ENCODE assay signal across 22 cellular contexts in the genomic region with DNA sequence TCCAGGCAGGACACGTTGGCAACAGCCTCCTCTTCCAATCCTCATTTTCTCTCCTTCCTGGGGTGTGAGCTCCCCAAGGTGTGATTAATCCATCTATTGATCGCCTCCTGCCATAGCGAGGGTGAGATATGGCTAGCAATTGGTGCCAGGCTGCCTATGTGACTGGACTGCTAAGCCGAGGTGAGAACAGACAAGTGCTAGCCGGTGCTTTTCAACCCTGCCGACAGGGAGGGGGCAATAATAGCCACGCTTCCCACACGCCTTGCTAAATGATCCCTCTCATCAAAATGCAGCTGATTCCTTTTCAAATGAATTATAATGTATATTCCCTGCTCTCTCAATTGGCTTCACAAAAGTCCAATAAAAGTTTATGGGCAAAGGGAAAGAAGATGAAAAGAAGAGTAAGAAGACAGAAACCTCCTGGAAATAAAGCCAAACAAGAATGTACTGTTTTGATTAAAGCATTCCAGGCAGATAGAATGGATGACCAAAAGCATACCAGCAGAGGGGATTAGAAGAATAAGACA.
"Had no signal": no experiment of that assay in that cellular context is flagged by ENCODE, and none has a peak within 500 bp of the region (broad histone marks: within the 10 kb centered on the region; RNA-seq: fewer than 3 reads in every experiment).

No MANE protein-coding gene starts in this region.

- H3K27me3 Mint-ChIP-seq: memory B cell; naive thymus-derived CD8-positive, alpha-beta T cell; stimulated activated naive CD8-positive, alpha-beta T cell treated with anti-CD3 and anti-CD28 coated beads, Interleukin-15, Interleukin-2, amounts not matched to agents 100 ng/mL and 50 ng/mL, for 24 hours had no signal

- H3K27me3 ChIP-seq: heart left ventricle, right lobe of liver, tibial nerve, upper lobe of left lung had no signal

- H3K4me1 ChIP-seq: pancreas, tibial nerve, upper lobe of left lung had no signal

- DNase-seq: dorsolateral prefrontal cortex; effector CD4-positive, alpha-beta T cell; heart left ventricle; kidney; naive thymus-derived CD8-positive, alpha-beta T cell; nephron progenitor cell; pancreas; right lobe of liver; small intestine; stimulated activated CD4-positive, alpha-beta T cell treated with anti-CD3 and anti-CD28 coated beads, Interleukin-15, amount 100 ng/mL, for 24 hours; stimulated activated CD4-positive, alpha-beta T cell treated with anti-CD3 and anti-CD28 coated beads, Interleukin-2, amount 100 ng/mL, for 48 hours; stimulated activated naive B cell treated with anti-CD40 and anti-IgM and Interleukin-4, amounts not matched to agents 10 μg/mL and 1 μg/mL and 100 μg/mL, for 72 hours; upper lobe of left lung had no signal

- H3K27ac ChIP-seq: dorsolateral prefrontal cortex, heart left ventricle, hepatocyte, neutrophil, pancreas, right lobe of liver, thoracic aorta, tibial nerve, upper lobe of left lung had no signal

- H3K9me3 ChIP-seq: heart left ventricle, neutrophil, pancreas, right lobe of liver, thoracic aorta, tibial nerve, upper lobe of left lung had no signal

- H3K4me2 ChIP-seq: hepatocyte had no signal

- H3K4me3 ChIP-seq: heart left ventricle, hepatocyte, lung, pancreas, right lobe of liver, thoracic aorta, tibial nerve, upper lobe of left lung had no signal

- H3K79me2 ChIP-seq: hepatocyte had no signal

- ATAC-seq: heart left ventricle; left lobe of liver; naive thymus-derived CD8-positive, alpha-beta T cell; pancreas; right lobe of liver; stimulated activated naive B cell treated with anti-CD40 and anti-IgM and Interleukin-4, amounts not matched to agents 10 μg/mL and 1 μg/mL and 100 μg/mL, for 72 hours had no signal

- H3K9me3 Mint-ChIP-seq: naive thymus-derived CD8-positive, alpha-beta T cell; nephron progenitor cell; stimulated activated naive B cell treated with anti-CD40 and anti-IgM and Interleukin-4, amounts not matched to agents 10 μg/mL and 1 μg/mL and 100 μg/mL, for 72 hours; stimulated activated naive CD8-positive, alpha-beta T cell treated with anti-CD3 and anti-CD28 coated beads, Interleukin-15, Interleukin-2, amounts not matched to agents 100 ng/mL and 50 ng/mL, for 24 hours had no signal

- H2AFZ ChIP-seq: hepatocyte had no signal

- H3K36me3 Mint-ChIP-seq: memory B cell; naive thymus-derived CD8-positive, alpha-beta T cell; stimulated activated naive B cell treated with anti-CD40 and anti-IgM and Interleukin-4, amounts not matched to agents 10 μg/mL and 1 μg/mL and 100 μg/mL, for 72 hours had no signal

- H3K4me1 Mint-ChIP-seq: memory B cell; naive thymus-derived CD8-positive, alpha-beta T cell; stimulated activated naive B cell treated with anti-CD40 and anti-IgM and Interleukin-4, amounts not matched to agents 10 μg/mL and 1 μg/mL and 100 μg/mL, for 72 hours had no signal

- H3K4me3 Mint-ChIP-seq: memory B cell; naive thymus-derived CD8-positive, alpha-beta T cell; nephron progenitor cell; stimulated activated naive B cell treated with anti-CD40 and anti-IgM and Interleukin-4, amounts not matched to agents 10 μg/mL and 1 μg/mL and 100 μg/mL, for 72 hours; stimulated activated naive CD8-positive, alpha-beta T cell treated with anti-CD3 and anti-CD28 coated beads, Interleukin-15, Interleukin-2, amounts not matched to agents 100 ng/mL and 50 ng/mL, for 24 hours had no signal

- H3K27ac Mint-ChIP-seq: memory B cell; naive thymus-derived CD8-positive, alpha-beta T cell; nephron progenitor cell; progenitor cell of endocrine pancreas; stimulated activated naive B cell treated with anti-CD40 and anti-IgM and Interleukin-4, amounts not matched to agents 10 μg/mL and 1 μg/mL and 100 μg/mL, for 72 hours; stimulated activated naive CD8-positive, alpha-beta T cell treated with anti-CD3 and anti-CD28 coated beads, Interleukin-15, Interleukin-2, amounts not matched to agents 100 ng/mL and 50 ng/mL, for 24 hours had no signal

- H3K36me3 ChIP-seq: heart left ventricle, neutrophil, pancreas, right lobe of liver, thoracic aorta, tibial nerve, upper lobe of left lung had no signal
